Comparison of ENCODE assay signal across 31 cellular contexts in genomic region chr3:166425021-166425420, GRCh38.
DNase-seq lines count a peak whose midpoint lies in the region; FAIRE-seq and TF ChIP-seq lines count a peak whose summit lies in the region.
"Had no signal": no experiment of that assay in that cellular context is flagged by ENCODE, and none has a peak within 500 bp of the region (broad histone marks: within the 10 kb centered on the region; RNA-seq: fewer than 3 reads in every experiment).

No MANE protein-coding gene starts in this region.

- H3K9me3 ChIP-seq in ascending aorta, result no peaks in the 10 kb centered on the region
- H3K9me3 ChIP-seq: A549, BE2C, Caco-2 had no signal

- TF ChIP-seq CTCF in ascending aorta (IDR thresholded peaks at IDR 0.05), result no peak

- no peaks in the 10 kb centered on the region for H3K27me3 ChIP-seq in ascending aorta
- H3K27me3 ChIP-seq: BE2C; BLaER1; BLaER1 treated with 17β-estradiol and CSF1 and Interleukin-3, amounts not matched to agents 10 nM and 100 nM had no signal

- intact Hi-C loops in ascending aorta (cut with DNase I), result no loop called here

- DNase-seq in 8988T (peak; percentile 2), ascending aorta (ENCODE audit: low spot score in 2 of 2) (no peak), NCI-H82 (lab: John Stamatoyannopoulos, UW) (no peak), pons (ENCODE audit: low spot score) (no peak)
- DNase-seq: ACHN; AML-193; BE2C; C1 segment of cervical spinal cord; Caco-2; Calu3; CD4-positive, alpha-beta memory T cell; CD4-positive, alpha-beta T cell; CD4-positive, CD25-positive, alpha-beta regulatory T cell; CD8-positive, alpha-beta memory T cell; CD8-positive, alpha-beta T cell; COR-L47; DMS 273 treated with DMSO at 0.1 percent for 48 hours; DMS153; DMS53; DMS79; DMS79 treated with DMSO at 0.1 percent for 48 hours; DND-41; EL had no signal

- H3K27ac ChIP-seq in ascending aorta, result no peak overlapping the region
- H3K27ac ChIP-seq: 22Rv1; A549; BLaER1; BLaER1 treated with 17β-estradiol and CSF1 and Interleukin-3, amounts not matched to agents 10 nM and 100 nM; C4-2B had no signal

- no peak overlapping the region for H3K4me3 ChIP-seq in ascending aorta
- H3K4me3 ChIP-seq: A549; BLaER1; BLaER1 treated with 17β-estradiol and CSF1 and Interleukin-3, amounts not matched to agents 10 nM and 100 nM had no signal

- no peaks in the 10 kb centered on the region for H3K4me1 ChIP-seq in ascending aorta
- H3K4me1 ChIP-seq: A549; BE2C; BLaER1; BLaER1 treated with 17β-estradiol and CSF1 and Interleukin-3, amounts not matched to agents 10 nM and 100 nM; Caco-2 had no signal

- FAIRE-seq in A204.1 (lab: Jason Lieb, UNC) (peak; percentile 14), G401.6 (lab: Jason Lieb, UNC) (peak; percentile 47)
- FAIRE-seq: A549, D721Med had no signal

- H3K36me3 ChIP-seq in ascending aorta, result no peaks in the 10 kb centered on the region
- H3K36me3 ChIP-seq: BE2C; BLaER1; BLaER1 treated with 17β-estradiol and CSF1 and Interleukin-3, amounts not matched to agents 10 nM and 100 nM had no signal
